Comparison of ENCODE assay signal across 3 cellular contexts in the genomic region with DNA sequence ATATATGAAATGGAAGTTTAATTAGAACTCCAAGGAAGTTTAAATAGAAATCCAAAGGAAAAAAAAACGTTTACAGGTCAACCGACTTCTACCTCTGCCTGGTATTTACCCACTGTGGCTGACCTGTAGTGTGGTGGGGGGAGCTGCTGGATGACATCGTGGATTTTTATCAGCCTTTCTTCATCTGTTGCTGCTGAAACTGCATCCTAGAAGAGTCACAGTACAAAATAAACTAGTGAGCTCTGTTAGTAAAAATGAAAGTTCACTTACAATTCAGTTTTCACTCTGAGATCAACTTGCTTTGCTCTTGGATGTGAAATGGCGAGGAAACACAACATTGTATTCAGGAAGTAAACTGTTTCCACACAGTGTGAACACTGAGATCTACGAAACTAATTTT.
TF ChIP-seq lines count a peak whose summit lies in the region.

No MANE protein-coding gene starts in this region.

TF ChIP-seq in HEK293, 187 proteins besides CTCF, POLR2A, EP300 and RAD21:
- TF ChIP-seq SCRT2 (tag by site-specific recombination; IDR thresholded peaks at IDR 0.05) (0 out of 2 replicates have a peak, but pooled peaks have one; percentile 15), PRDM1 (tag by site-specific recombination; IDR thresholded peaks at IDR 0.05) (0 out of 2 replicates have a peak, but pooled peaks have one; percentile 14), ZBTB48 (tag by site-specific recombination; IDR thresholded peaks at IDR 0.05) (no peak)

TF ChIP-seq in WTC11, 78 proteins besides CTCF, POLR2A, EP300 and RAD21:
- TF ChIP-seq, protein P1, sequence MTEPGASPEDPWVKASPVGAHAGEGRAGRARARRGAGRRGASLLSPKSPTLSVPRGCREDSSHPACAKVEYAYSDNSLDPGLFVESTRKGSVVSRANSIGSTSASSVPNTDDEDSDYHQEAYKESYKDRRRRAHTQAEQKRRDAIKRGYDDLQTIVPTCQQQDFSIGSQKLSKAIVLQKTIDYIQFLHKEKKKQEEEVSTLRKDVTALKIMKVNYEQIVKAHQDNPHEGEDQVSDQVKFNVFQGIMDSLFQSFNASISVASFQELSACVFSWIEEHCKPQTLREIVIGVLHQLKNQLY (CRISPR knock-in tag; IDR thresholded peaks at IDR 0.05): no peak
- TF ChIP-seq, protein P2, sequence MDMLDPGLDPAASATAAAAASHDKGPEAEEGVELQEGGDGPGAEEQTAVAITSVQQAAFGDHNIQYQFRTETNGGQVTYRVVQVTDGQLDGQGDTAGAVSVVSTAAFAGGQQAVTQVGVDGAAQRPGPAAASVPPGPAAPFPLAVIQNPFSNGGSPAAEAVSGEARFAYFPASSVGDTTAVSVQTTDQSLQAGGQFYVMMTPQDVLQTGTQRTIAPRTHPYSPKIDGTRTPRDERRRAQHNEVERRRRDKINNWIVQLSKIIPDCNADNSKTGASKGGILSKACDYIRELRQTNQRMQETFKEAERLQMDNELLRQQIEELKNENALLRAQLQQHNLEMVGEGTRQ (CRISPR knock-in tag; IDR thresholded peaks at IDR 0.05): no peak
- TF ChIP-seq SMAD4 (CRISPR knock-in tag; IDR thresholded peaks at IDR 0.05) (no peak), FOXJ3 (CRISPR knock-in tag; IDR thresholded peaks at IDR 0.05; ENCODE audit: borderline replicate concordance) (no peak), ESRRA (CRISPR knock-in tag; IDR thresholded peaks at IDR 0.05; ENCODE audit: borderline replicate concordance) (no peak)

TF ChIP-seq in endothelial cell of umbilical vein, 7 proteins besides CTCF, POLR2A, EP300 and RAD21:
- TF ChIP-seq GATA2 (IDR thresholded peaks at IDR 0.05; ENCODE audit: insufficient read depth, insufficient read length, low read depth, low read length) (no peak), EZH2 (IDR thresholded peaks at IDR 0.05; ENCODE audit: borderline replicate concordance, low read depth, low read length, severe bottlenecking) (no peak), FOS (IDR thresholded peaks at IDR 0.05; ENCODE audit: borderline replicate concordance, insufficient read depth, low read length) (no peak), POLR2AphosphoS5 (IDR thresholded peaks at IDR 0.05; ENCODE audit: insufficient read depth, low read depth, low read length) (no peak), MYC (IDR thresholded peaks at IDR 0.05; ENCODE audit: low read depth, low read length) (no peak), JUN (IDR thresholded peaks at IDR 0.05; ENCODE audit: borderline replicate concordance, insufficient read depth, insufficient read length, low read depth) (no peak)
- TF ChIP-seq, protein P3, sequence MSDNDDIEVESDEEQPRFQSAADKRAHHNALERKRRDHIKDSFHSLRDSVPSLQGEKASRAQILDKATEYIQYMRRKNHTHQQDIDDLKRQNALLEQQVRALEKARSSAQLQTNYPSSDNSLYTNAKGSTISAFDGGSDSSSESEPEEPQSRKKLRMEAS (IDR thresholded peaks at IDR 0.05; ENCODE audit: insufficient read depth, insufficient read length): no peak
